In the genomic region with DNA sequence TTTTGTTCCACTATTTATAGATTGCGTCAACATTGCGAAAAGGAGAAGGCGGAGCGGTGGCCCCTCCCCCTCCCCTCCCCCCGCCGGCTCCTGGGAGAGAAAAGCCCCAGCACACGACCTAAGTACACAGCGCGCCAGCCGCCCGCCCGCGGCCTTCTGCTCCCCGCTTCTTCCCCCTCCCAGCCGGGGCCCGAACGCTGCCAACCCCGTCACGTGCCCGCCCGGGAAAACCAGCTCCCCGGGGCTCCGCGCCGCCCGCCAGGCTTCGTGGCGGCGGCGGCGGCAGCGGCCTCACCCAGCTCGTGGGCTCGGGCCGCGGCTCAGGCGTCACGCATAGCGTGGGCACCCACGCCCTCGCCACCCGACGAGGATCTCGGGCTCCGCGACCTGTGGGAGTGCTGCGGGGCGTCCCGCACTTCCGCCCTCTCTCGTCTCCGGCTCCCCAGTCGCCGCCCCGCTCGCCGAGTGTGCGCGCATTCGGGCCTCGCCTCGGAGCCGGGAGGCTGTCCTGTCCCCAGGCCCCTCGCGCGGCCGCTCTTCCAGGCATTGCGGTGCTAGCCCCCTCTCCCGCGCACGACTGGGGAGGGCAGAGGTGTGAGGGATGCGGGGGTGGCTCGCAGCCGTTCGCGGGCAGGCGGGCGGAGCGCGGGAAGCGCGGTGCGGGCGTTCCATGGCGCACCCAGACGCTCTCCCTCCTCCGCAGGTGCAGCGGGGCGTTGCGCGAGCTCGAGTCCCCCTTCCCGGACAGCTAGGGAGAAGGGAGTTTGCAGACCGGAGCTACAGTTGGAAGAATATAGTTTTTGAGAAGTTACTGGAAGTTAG, we compare ENCODE assay signal across 8 cellular contexts.
DNase-seq lines count a peak whose midpoint lies in the region.

No MANE protein-coding gene starts in this region.

- H3K4me3 Mint-ChIP-seq in activated naive CD8-positive, alpha-beta T cell treated with anti-CD3 and anti-CD28 coated beads for 36 hours: peak overlapping the region; percentile 78

- DNase-seq in C1 segment of cervical spinal cord (lab: John Stamatoyannopoulos, UW): peak in 13 of 14 donors; percentile 42 to 90 (median 84)
- DNase-seq in GOT3 (lab: John Stamatoyannopoulos, UW): peak; percentile 55
- DNase-seq in NCI-H1417 treated with DMSO at 0.1 percent for 48 hours (lab: John Stamatoyannopoulos, UW): peak; percentile 94
- peak; percentile 94 for DNase-seq in SKM-1 (lab: John Stamatoyannopoulos, UW; ENCODE audit: unreplicated experiment)
- peak; percentile 70 for DNase-seq in activated naive CD8-positive, alpha-beta T cell treated with anti-CD3 and anti-CD28 coated beads for 36 hours
- peak; percentile 90 for DNase-seq in glomerular visceral epithelial cell (ENCODE audit: extremely low spot score)
- DNase-seq in occipital lobe (lab: John Stamatoyannopoulos, UW): peak; percentile 87

- peaks cover 13% of the 10 kb centered on the region for H3K36me3 Mint-ChIP-seq in activated naive CD8-positive, alpha-beta T cell treated with anti-CD3 and anti-CD28 coated beads for 36 hours

- peak overlapping the region; percentile 98 for H3K27ac ChIP-seq in temporal lobe (ENCODE audit: low read depth, low read length)

- H3K9me3 Mint-ChIP-seq in activated naive CD8-positive, alpha-beta T cell treated with anti-CD3 and anti-CD28 coated beads for 36 hours: peaks cover 2% of the 10 kb centered on the region

- H3K27me3 Mint-ChIP-seq in activated naive CD8-positive, alpha-beta T cell treated with anti-CD3 and anti-CD28 coated beads for 36 hours: peaks cover 50% of the 10 kb centered on the region

- H3K4me1 Mint-ChIP-seq in activated naive CD8-positive, alpha-beta T cell treated with anti-CD3 and anti-CD28 coated beads for 36 hours: peaks cover 53% of the 10 kb centered on the region

- H3K27ac Mint-ChIP-seq in activated naive CD8-positive, alpha-beta T cell treated with anti-CD3 and anti-CD28 coated beads for 36 hours: peak overlapping the region; percentile 85

Comparison
In these comparisons a context has a peak if more than half of its experiments do, and no peak if none do; other contexts are left out.
1. Peak in every context shown above with its lines: DNase-seq and H3K27ac ChIP-seq.